Comparison of ENCODE assay signal across 1 cellular context in the genomic region with DNA sequence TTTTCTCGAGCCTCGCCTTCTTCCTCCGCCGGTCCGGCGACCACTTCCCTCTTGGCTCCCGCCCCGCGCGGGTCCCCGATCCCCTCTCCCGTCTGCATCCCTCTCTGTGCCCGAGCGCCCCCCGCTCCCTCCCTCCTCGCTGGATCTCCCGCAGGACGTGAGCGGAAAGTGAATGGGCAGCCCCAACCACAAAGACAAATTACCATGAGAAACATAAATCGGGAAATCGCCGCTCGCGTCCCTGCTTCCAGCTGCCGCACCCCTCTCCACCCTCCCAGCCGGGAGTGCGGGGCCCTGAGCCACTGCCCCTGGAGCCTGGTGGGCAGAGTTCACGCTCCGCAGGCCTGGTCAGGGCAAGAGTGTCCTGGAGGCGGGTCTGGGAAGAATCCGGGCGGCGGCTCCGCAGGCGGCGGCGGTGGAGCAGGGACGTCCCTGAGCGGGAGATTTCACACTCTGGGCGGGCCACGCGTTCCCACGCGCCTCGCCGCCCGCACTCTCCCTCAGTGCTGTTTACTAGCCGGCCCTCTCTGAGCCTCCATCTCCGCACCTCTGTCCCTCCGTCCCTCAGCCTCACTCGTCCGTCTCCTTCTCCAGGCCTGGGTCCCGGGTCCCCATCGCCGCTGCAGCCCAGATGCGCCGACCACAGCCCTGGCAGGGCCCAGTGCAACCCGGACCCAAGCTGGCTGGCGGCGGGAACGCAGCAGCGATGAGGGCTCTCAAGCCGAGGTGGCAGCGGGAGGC.
A peak's percentile ranks its signal among the peaks of the same experiment; 100 is the strongest.
TF ChIP-seq lines count a peak whose summit lies in the region.

No MANE protein-coding gene starts in this region.

TF ChIP-seq in HepG2, 621 proteins besides CTCF, POLR2A, EP300 and RAD21 (continued from another document and continues in another):
- TF ChIP-seq, protein P1, sequence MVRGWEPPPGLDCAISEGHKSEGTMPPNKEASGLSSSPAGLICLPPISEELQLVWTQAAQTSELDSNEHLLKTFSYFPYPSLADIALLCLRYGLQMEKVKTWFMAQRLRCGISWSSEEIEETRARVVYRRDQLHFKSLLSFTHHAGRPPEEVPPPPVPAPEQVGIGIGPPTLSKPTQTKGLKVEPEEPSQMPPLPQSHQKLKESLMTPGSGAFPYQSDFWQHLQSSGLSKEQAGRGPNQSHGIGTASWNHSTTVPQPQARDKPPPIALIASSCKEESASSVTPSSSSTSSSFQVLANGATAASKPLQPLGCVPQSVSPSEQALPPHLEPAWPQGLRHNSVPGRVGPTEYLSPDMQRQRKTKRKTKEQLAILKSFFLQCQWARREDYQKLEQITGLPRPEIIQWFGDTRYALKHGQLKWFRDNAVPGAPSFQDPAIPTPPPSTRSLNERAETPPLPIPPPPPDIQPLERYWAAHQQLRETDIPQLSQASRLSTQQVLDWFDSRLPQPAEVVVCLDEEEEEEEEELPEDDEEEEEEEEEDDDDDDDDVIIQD (CRISPR knock-in tag; IDR thresholded peaks at IDR 0.05; ENCODE audit: low read depth) = no peak
- no peak for TF ChIP-seq ZNF264 (CRISPR knock-in tag; IDR thresholded peaks at IDR 0.05)
- TF ChIP-seq ZNF354B (CRISPR knock-in tag; IDR thresholded peaks at IDR 0.05) = no peak
- TF ChIP-seq KDM3A (CRISPR knock-in tag; IDR thresholded peaks at IDR 0.05; ENCODE audit: low read depth) = no peak
- no peak for TF ChIP-seq SMAD3 (CRISPR knock-in tag; IDR thresholded peaks at IDR 0.05)
- no peak for TF ChIP-seq ZBTB21 (CRISPR knock-in tag; IDR thresholded peaks at IDR 0.05)
- peak; percentile 70 for TF ChIP-seq HNRNPLL (IDR thresholded peaks at IDR 0.05; ENCODE audit: low read depth, low read length, poor library complexity, severe bottlenecking)
- no peak for TF ChIP-seq NR1H2 (CRISPR knock-in tag; IDR thresholded peaks at IDR 0.05; ENCODE audit: borderline replicate concordance, low read depth)
- TF ChIP-seq ZNF276 (CRISPR knock-in tag; IDR thresholded peaks at IDR 0.05; ENCODE audit: low read depth) = no peak
- no peak for TF ChIP-seq RFXAP (CRISPR knock-in tag; IDR thresholded peaks at IDR 0.05; ENCODE audit: borderline replicate concordance)
- no peak for TF ChIP-seq JUND (CRISPR knock-in tag; IDR thresholded peaks at IDR 0.05)
- no peak for TF ChIP-seq PTBP1 (IDR thresholded peaks at IDR 0.05; ENCODE audit: low read depth, low read length, poor library complexity, severe bottlenecking)
- no peak for TF ChIP-seq ZNF460 (CRISPR knock-in tag; IDR thresholded peaks at IDR 0.05; ENCODE audit: borderline replicate concordance)
- no peak for TF ChIP-seq ESRRA (CRISPR knock-in tag; IDR thresholded peaks at IDR 0.05; ENCODE audit: low read depth)
- TF ChIP-seq RNF2 (conservative IDR thresholded peaks at IDR 0.05; ENCODE audit: low read depth) = 0 out of 2 replicates have a peak, but pooled peaks have one; percentile 25
- TF ChIP-seq ZNF749 (CRISPR knock-in tag; IDR thresholded peaks at IDR 0.05; ENCODE audit: borderline replicate concordance) = no peak
- no peak for TF ChIP-seq MYNN (CRISPR knock-in tag; IDR thresholded peaks at IDR 0.05; ENCODE audit: low read depth)
- TF ChIP-seq NR2F1 (CRISPR knock-in tag; IDR thresholded peaks at IDR 0.05) = no peak
- TF ChIP-seq ZSCAN12 (CRISPR knock-in tag; IDR thresholded peaks at IDR 0.05) = no peak
- TF ChIP-seq ZNF891 (CRISPR knock-in tag; IDR thresholded peaks at IDR 0.05) = peak; percentile 28; the same call in 1 of the 2 replicates
- TF ChIP-seq, protein P2, sequence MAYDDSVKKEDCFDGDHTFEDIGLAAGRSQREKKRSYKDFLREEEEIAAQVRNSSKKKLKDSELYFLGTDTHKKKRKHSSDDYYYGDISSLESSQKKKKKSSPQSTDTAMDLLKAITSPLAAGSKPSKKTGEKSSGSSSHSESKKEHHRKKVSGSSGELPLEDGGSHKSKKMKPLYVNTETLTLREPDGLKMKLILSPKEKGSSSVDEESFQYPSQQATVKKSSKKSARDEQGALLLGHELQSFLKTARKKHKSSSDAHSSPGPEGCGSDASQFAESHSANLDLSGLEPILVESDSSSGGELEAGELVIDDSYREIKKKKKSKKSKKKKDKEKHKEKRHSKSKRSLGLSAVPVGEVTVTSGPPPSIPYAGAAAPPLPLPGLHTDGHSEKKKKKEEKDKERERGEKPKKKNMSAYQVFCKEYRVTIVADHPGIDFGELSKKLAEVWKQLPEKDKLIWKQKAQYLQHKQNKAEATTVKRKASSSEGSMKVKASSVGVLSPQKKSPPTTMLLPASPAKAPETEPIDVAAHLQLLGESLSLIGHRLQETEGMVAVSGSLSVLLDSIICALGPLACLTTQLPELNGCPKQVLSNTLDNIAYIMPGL (CRISPR knock-in tag; IDR thresholded peaks at IDR 0.05; ENCODE audit: borderline replicate concordance in 1 of 2, low read depth in 1 of 2) = peak in 1 of 2 experiments; percentile 32; a peak in 1 of 4 replicates
- no peak for TF ChIP-seq ZNF136 (CRISPR knock-in tag; IDR thresholded peaks at IDR 0.05; ENCODE audit: low read depth)
- TF ChIP-seq BORCS8-MEF2B (CRISPR knock-in tag; IDR thresholded peaks at IDR 0.05) = no peak
- no peak for TF ChIP-seq REPIN1 (CRISPR knock-in tag; IDR thresholded peaks at IDR 0.05; ENCODE audit: borderline replicate concordance, low read depth)
- TF ChIP-seq FOSL2 (CRISPR knock-in tag; IDR thresholded peaks at IDR 0.05) = no peak
- TF ChIP-seq, protein P3, sequence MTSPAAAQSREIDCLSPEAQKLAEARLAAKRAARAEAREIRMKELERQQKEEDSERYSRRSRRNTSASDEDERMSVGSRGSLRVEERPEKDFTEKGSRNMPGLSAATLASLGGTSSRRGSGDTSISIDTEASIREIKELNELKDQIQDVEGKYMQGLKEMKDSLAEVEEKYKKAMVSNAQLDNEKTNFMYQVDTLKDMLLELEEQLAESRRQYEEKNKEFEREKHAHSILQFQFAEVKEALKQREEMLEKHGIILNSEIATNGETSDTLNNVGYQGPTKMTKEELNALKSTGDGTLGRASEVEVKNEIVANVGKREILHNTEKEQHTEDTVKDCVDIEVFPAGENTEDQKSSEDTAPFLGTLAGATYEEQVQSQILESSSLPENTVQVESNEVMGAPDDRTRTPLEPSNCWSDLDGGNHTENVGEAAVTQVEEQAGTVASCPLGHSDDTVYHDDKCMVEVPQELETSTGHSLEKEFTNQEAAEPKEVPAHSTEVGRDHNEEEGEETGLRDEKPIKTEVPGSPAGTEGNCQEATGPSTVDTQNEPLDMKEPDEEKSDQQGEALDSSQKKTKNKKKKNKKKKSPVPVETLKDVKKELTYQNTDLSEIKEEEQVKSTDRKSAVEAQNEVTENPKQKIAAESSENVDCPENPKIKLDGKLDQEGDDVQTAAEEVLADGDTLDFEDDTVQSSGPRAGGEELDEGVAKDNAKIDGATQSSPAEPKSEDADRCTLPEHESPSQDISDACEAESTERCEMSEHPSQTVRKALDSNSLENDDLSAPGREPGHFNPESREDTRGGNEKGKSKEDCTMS (CRISPR knock-in tag; conservative IDR thresholded peaks at IDR 0.05) = no peak
- TF ChIP-seq, protein P4, sequence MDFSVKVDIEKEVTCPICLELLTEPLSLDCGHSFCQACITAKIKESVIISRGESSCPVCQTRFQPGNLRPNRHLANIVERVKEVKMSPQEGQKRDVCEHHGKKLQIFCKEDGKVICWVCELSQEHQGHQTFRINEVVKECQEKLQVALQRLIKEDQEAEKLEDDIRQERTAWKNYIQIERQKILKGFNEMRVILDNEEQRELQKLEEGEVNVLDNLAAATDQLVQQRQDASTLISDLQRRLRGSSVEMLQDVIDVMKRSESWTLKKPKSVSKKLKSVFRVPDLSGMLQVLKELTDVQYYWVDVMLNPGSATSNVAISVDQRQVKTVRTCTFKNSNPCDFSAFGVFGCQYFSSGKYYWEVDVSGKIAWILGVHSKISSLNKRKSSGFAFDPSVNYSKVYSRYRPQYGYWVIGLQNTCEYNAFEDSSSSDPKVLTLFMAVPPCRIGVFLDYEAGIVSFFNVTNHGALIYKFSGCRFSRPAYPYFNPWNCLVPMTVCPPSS (IDR thresholded peaks at IDR 0.05) = no peak
- TF ChIP-seq FOXM1 (CRISPR knock-in tag; IDR thresholded peaks at IDR 0.05) = no peak
- TF ChIP-seq HCFC1 (IDR thresholded peaks at IDR 0.05; ENCODE audit: low read depth, low read length) = no peak
- TF ChIP-seq, protein P5, sequence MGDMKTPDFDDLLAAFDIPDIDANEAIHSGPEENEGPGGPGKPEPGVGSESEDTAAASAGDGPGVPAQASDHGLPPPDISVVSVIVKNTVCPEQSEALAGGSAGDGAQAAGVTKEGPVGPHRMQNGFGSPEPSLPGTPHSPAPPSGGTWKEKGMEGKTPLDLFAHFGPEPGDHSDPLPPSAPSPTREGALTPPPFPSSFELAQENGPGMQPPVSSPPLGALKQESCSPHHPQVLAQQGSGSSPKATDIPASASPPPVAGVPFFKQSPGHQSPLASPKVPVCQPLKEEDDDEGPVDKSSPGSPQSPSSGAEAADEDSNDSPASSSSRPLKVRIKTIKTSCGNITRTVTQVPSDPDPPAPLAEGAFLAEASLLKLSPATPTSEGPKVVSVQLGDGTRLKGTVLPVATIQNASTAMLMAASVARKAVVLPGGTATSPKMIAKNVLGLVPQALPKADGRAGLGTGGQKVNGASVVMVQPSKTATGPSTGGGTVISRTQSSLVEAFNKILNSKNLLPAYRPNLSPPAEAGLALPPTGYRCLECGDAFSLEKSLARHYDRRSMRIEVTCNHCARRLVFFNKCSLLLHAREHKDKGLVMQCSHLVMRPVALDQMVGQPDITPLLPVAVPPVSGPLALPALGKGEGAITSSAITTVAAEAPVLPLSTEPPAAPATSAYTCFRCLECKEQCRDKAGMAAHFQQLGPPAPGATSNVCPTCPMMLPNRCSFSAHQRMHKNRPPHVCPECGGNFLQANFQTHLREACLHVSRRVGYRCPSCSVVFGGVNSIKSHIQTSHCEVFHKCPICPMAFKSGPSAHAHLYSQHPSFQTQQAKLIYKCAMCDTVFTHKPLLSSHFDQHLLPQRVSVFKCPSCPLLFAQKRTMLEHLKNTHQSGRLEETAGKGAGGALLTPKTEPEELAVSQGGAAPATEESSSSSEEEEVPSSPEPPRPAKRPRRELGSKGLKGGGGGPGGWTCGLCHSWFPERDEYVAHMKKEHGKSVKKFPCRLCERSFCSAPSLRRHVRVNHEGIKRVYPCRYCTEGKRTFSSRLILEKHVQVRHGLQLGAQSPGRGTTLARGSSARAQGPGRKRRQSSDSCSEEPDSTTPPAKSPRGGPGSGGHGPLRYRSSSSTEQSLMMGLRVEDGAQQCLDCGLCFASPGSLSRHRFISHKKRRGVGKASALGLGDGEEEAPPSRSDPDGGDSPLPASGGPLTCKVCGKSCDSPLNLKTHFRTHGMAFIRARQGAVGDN (CRISPR knock-in tag; IDR thresholded peaks at IDR 0.05) = peak; percentile 73
- TF ChIP-seq ELK4 (CRISPR knock-in tag; IDR thresholded peaks at IDR 0.05; ENCODE audit: borderline replicate concordance) = no peak
- no peak for TF ChIP-seq IKZF5 (CRISPR knock-in tag; IDR thresholded peaks at IDR 0.05)
- TF ChIP-seq MXD4 (CRISPR knock-in tag; IDR thresholded peaks at IDR 0.05) = no peak
- TF ChIP-seq HNRNPH1 (optimal IDR thresholded peaks at IDR 0.05; ENCODE audit: low read depth, low read length) = no peak
- no peak for TF ChIP-seq ZNF784 (CRISPR knock-in tag; IDR thresholded peaks at IDR 0.05; ENCODE audit: borderline replicate concordance)
- TF ChIP-seq FIP1L1 (IDR thresholded peaks at IDR 0.05; ENCODE audit: borderline replicate concordance, insufficient read depth, low read depth, low read length) = no peak
